In the genomic region with DNA sequence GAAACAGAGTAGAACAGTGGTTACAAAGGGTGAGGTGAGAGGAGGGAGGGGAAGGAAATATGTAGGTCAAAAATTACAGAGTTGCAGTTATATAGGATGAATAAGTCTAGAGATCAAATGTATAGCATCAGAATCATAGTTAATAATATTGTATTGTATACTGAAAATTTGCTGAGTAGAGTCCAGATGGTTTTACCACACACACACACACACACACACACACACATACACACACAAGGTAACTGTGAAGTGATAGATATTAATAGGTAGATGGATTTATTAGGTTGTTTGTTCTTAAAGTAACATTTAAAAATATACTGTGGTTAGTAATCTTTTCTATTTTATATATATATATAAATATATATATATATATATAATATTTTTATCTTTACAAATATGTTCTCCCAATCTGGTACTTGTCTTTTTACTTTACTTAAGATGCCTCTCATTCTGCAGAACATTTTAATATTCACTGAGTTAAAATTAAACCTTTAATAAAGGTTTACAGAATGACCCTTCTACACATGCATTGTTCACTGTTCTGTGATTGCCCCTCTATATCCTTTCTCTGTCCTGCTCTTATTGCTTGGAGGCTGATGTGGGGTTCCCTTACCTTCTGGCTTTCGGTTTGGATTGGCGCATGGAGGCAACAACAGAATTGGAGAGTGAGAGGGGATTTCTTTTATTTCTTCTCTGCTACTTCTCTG, we compare ENCODE assay signal across 1 cellular context.
TF ChIP-seq lines count a peak whose summit lies in the region.

No MANE protein-coding gene starts in this region.

TF ChIP-seq in GM12878, 131 proteins besides CTCF, POLR2A, EP300 and RAD21 (continued from another document):
- TF ChIP-seq, protein P1, sequence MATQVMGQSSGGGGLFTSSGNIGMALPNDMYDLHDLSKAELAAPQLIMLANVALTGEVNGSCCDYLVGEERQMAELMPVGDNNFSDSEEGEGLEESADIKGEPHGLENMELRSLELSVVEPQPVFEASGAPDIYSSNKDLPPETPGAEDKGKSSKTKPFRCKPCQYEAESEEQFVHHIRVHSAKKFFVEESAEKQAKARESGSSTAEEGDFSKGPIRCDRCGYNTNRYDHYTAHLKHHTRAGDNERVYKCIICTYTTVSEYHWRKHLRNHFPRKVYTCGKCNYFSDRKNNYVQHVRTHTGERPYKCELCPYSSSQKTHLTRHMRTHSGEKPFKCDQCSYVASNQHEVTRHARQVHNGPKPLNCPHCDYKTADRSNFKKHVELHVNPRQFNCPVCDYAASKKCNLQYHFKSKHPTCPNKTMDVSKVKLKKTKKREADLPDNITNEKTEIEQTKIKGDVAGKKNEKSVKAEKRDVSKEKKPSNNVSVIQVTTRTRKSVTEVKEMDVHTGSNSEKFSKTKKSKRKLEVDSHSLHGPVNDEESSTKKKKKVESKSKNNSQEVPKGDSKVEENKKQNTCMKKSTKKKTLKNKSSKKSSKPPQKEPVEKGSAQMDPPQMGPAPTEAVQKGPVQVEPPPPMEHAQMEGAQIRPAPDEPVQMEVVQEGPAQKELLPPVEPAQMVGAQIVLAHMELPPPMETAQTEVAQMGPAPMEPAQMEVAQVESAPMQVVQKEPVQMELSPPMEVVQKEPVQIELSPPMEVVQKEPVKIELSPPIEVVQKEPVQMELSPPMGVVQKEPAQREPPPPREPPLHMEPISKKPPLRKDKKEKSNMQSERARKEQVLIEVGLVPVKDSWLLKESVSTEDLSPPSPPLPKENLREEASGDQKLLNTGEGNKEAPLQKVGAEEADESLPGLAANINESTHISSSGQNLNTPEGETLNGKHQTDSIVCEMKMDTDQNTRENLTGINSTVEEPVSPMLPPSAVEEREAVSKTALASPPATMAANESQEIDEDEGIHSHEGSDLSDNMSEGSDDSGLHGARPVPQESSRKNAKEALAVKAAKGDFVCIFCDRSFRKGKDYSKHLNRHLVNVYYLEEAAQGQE (IDR thresholded peaks at IDR 0.05; ENCODE audit: low read depth, low read length) = no peak
- TF ChIP-seq SREBF1 (IDR thresholded peaks at IDR 0.05; ENCODE audit: low read length) (no peak), FOS (IDR thresholded peaks at IDR 0.05; ENCODE audit: borderline replicate concordance, extremely low read depth, insufficient read length) (no peak)
